1 cellular context compared by ENCODE assay signal in genomic region chr1:1290238-1290731, GRCh38.
TF ChIP-seq lines count a peak whose summit lies in the region.

No MANE protein-coding gene starts in this region.

TF ChIP-seq in GM23338, 12 proteins besides CTCF, POLR2A, EP300 and RAD21 (continued from another document):
- TF ChIP-seq ZNF462 (CRISPR knock-in tag; IDR thresholded peaks at IDR 0.05) (no peak), POLR2AphosphoS5 (IDR thresholded peaks at IDR 0.05; ENCODE audit: low read depth) (no peak)
